13 cellular contexts compared by ENCODE assay signal in the genomic region with DNA sequence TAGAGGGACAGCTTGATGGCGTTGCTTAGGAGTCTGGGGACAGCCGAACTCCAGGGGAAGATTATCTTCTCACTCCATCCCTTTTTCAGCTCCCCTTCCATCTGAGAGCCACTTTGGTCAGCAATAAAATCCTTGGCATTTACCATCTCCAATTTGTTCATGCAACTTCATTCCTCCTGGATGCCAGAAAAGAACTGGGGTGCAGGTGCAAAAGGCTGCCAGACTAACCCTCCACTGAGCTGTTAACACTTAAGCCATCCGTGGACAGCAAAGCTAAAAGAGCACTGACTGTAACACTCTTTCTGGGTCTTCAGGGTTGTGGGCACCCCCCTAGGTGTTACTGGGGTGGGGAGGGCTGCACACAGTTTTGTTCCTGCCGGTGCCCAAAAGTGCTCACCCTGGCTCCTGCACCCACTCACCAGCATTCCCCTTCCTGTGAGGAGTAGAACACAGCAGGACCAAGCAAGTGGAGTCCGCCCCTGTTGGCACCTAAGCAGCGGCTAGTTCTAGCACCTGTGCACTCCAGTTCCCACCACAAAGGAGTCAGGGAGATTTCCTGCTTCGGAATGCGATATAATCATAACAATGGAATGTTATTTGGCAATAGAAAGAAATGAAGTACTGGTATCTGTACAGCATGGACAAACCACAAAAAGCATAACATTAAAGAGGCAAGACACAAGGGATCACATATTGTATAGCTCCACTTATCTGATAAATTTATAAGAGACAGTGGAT.
A peak's percentile ranks its signal among the peaks of the same experiment; 100 is the strongest.
DNase-seq lines count a peak whose midpoint lies in the region; ATAC-seq and TF ChIP-seq lines count a peak whose summit lies in the region.
"Had no signal": no experiment of that assay in that cellular context is flagged by ENCODE, and none has a peak within 500 bp of the region (broad histone marks: within the 10 kb centered on the region; RNA-seq: fewer than 3 reads in every experiment).

No MANE protein-coding gene starts in this region.

- no peaks in the 10 kb centered on the region for H3K4me1 ChIP-seq in upper lobe of right lung
- H3K4me1 ChIP-seq: ascending aorta had no signal

- H3K36me3 ChIP-seq in upper lobe of right lung = no peaks in the 10 kb centered on the region
- H3K36me3 ChIP-seq: ascending aorta, thoracic aorta had no signal

- DNase-seq in NCI-H2107 treated with DMSO at 0.1 percent for 48 hours (lab: John Stamatoyannopoulos, UW; ENCODE audit: unreplicated experiment) (peak; percentile 15), NCI-H2107 (lab: John Stamatoyannopoulos, UW) (no peak), SW480 (ENCODE audit: low spot score) (peak; percentile 98), glomerular visceral epithelial cell (ENCODE audit: extremely low spot score) (peak; percentile 89), upper lobe of right lung (peak; percentile 68), DMS153 (lab: John Stamatoyannopoulos, UW) (no peak), DMS153 treated with DMSO at 0.1 percent for 48 hours (lab: John Stamatoyannopoulos, UW; ENCODE audit: unreplicated experiment) (no peak)
- DNase-seq in activated naive CD4-positive, alpha-beta T cell (lab: John Stamatoyannopoulos, UW) = no peak
- DNase-seq: activated CD4-positive, CD25-positive, alpha-beta regulatory T cell treated with anti-CD3 and anti-CD28 coated beads, Interleukin-2, amount 50 U/mL, for 72 hours; activated T-cell treated with anti-CD3 and anti-CD28 coated beads, Interleukin-2, amount 50 U/mL, for 1 hour; NCI-H526 had no signal

- H3K4me3 ChIP-seq in upper lobe of right lung = no peak overlapping the region
- H3K4me3 ChIP-seq: ascending aorta, thoracic aorta had no signal

- H3K27ac ChIP-seq in upper lobe of right lung = no peak overlapping the region
- H3K27ac ChIP-seq: ascending aorta, thoracic aorta had no signal

- ATAC-seq in upper lobe of right lung = peak; percentile 89

- H3K9me3 ChIP-seq in upper lobe of right lung = no peaks in the 10 kb centered on the region

- intact Hi-C loops in upper lobe of right lung (cut with DNase I) = no loop called here

- TF ChIP-seq CTCF in upper lobe of right lung (IDR thresholded peaks at IDR 0.05) = no peak

- H3K27me3 ChIP-seq in upper lobe of right lung = no peaks in the 10 kb centered on the region
- H3K27me3 ChIP-seq: ascending aorta had no signal

Comparison
In these comparisons a context has a peak if more than half of its experiments do, and no peak if none do; other contexts are left out.
1. DNase-seq: peak in NCI-H2107 treated with DMSO at 0.1 percent for 48 hours (single experiment), SW480 (single experiment), glomerular visceral epithelial cell (single experiment) and upper lobe of right lung (single experiment); none in NCI-H2107 (single experiment), DMS153 (single experiment), DMS153 treated with DMSO at 0.1 percent for 48 hours (single experiment) and activated naive CD4-positive, alpha-beta T cell (0 of 4).